ENCODE assay signal across 1 cellular context in the genomic region with DNA sequence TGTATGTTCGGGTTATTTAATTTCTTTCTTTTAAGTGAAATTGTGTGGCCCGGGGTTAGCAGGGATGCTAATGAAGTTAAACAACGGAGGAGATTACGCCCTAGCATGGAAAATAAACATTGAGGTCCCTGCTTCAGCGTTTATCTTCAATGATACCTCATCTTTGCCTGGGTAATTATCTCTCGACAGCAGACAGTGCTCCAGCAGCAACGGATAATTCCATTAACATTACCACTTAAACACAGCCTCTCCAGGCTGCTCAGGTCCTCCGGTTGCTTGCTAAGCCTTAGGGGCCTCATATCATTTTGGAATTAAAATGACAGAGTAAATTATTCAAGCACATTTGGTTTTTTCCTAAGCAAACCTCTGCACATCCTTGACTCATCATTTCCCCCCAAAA.
TF ChIP-seq lines count a peak whose summit lies in the region.

No MANE protein-coding gene starts in this region.

TF ChIP-seq in K562, 482 proteins besides CTCF, POLR2A, EP300 and RAD21 (continued from another document and continues in another):
- TF ChIP-seq, protein P1, sequence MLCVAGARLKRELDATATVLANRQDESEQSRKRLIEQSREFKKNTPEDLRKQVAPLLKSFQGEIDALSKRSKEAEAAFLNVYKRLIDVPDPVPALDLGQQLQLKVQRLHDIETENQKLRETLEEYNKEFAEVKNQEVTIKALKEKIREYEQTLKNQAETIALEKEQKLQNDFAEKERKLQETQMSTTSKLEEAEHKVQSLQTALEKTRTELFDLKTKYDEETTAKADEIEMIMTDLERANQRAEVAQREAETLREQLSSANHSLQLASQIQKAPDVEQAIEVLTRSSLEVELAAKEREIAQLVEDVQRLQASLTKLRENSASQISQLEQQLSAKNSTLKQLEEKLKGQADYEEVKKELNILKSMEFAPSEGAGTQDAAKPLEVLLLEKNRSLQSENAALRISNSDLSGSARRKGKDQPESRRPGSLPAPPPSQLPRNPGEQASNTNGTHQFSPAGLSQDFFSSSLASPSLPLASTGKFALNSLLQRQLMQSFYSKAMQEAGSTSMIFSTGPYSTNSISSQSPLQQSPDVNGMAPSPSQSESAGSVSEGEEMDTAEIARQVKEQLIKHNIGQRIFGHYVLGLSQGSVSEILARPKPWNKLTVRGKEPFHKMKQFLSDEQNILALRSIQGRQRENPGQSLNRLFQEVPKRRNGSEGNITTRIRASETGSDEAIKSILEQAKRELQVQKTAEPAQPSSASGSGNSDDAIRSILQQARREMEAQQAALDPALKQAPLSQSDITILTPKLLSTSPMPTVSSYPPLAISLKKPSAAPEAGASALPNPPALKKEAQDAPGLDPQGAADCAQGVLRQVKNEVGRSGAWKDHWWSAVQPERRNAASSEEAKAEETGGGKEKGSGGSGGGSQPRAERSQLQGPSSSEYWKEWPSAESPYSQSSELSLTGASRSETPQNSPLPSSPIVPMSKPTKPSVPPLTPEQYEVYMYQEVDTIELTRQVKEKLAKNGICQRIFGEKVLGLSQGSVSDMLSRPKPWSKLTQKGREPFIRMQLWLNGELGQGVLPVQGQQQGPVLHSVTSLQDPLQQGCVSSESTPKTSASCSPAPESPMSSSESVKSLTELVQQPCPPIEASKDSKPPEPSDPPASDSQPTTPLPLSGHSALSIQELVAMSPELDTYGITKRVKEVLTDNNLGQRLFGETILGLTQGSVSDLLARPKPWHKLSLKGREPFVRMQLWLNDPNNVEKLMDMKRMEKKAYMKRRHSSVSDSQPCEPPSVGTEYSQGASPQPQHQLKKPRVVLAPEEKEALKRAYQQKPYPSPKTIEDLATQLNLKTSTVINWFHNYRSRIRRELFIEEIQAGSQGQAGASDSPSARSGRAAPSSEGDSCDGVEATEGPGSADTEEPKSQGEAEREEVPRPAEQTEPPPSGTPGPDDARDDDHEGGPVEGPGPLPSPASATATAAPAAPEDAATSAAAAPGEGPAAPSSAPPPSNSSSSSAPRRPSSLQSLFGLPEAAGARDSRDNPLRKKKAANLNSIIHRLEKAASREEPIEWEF (CRISPR knock-in tag; IDR thresholded peaks at IDR 0.05) = no peak
- no peak for TF ChIP-seq ZC3H4 (CRISPR knock-in tag; IDR thresholded peaks at IDR 0.05; ENCODE audit: borderline replicate concordance)
- TF ChIP-seq MIER1 (IDR thresholded peaks at IDR 0.05; ENCODE audit: low read depth) = no peak
- TF ChIP-seq PTRF (tag; IDR thresholded peaks at IDR 0.05) = no peak
- TF ChIP-seq RAD51 (IDR thresholded peaks at IDR 0.05; ENCODE audit: borderline replicate concordance, low read depth) = no peak
- peak; percentile 83 for TF ChIP-seq TAL1 (IDR thresholded peaks at IDR 0.05)
- TF ChIP-seq, protein P2, sequence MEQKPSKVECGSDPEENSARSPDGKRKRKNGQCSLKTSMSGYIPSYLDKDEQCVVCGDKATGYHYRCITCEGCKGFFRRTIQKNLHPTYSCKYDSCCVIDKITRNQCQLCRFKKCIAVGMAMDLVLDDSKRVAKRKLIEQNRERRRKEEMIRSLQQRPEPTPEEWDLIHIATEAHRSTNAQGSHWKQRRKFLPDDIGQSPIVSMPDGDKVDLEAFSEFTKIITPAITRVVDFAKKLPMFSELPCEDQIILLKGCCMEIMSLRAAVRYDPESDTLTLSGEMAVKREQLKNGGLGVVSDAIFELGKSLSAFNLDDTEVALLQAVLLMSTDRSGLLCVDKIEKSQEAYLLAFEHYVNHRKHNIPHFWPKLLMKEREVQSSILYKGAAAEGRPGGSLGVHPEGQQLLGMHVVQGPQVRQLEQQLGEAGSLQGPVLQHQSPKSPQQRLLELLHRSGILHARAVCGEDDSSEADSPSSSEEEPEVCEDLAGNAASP (IDR thresholded peaks at IDR 0.05) = no peak
- TF ChIP-seq KAT8 (IDR thresholded peaks at IDR 0.05; ENCODE audit: low read depth) = no peak
- TF ChIP-seq, protein P3, sequence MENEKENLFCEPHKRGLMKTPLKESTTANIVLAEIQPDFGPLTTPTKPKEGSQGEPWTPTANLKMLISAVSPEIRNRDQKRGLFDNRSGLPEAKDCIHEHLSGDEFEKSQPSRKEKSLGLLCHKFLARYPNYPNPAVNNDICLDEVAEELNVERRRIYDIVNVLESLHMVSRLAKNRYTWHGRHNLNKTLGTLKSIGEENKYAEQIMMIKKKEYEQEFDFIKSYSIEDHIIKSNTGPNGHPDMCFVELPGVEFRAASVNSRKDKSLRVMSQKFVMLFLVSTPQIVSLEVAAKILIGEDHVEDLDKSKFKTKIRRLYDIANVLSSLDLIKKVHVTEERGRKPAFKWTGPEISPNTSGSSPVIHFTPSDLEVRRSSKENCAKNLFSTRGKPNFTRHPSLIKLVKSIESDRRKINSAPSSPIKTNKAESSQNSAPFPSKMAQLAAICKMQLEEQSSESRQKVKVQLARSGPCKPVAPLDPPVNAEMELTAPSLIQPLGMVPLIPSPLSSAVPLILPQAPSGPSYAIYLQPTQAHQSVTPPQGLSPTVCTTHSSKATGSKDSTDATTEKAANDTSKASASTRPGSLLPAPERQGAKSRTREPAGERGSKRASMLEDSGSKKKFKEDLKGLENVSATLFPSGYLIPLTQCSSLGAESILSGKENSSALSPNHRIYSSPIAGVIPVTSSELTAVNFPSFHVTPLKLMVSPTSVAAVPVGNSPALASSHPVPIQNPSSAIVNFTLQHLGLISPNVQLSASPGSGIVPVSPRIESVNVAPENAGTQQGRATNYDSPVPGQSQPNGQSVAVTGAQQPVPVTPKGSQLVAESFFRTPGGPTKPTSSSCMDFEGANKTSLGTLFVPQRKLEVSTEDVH (IDR thresholded peaks at IDR 0.05; ENCODE audit: low read depth, partially characterized antibody) = no peak
- TF ChIP-seq DPF2 (IDR thresholded peaks at IDR 0.05) = peak; percentile 88
- peak; percentile 40 to 88; a peak in 3 of 4 replicates for TF ChIP-seq RCOR1 (IDR thresholded peaks at IDR 0.05; ENCODE audit: borderline replicate concordance in 1 of 2, low read depth in 2 of 2, low read length in 2 of 2)
- TF ChIP-seq DMBX1 (CRISPR knock-in tag; IDR thresholded peaks at IDR 0.05; ENCODE audit: borderline replicate concordance) = no peak
- no peak for TF ChIP-seq ZNF695 (CRISPR knock-in tag; IDR thresholded peaks at IDR 0.05)
- TF ChIP-seq NR4A1 (CRISPR knock-in tag; IDR thresholded peaks at IDR 0.05) = no peak
- TF ChIP-seq NR4A1 (tag; IDR thresholded peaks at IDR 0.05) = no peak
- TF ChIP-seq, protein P4, sequence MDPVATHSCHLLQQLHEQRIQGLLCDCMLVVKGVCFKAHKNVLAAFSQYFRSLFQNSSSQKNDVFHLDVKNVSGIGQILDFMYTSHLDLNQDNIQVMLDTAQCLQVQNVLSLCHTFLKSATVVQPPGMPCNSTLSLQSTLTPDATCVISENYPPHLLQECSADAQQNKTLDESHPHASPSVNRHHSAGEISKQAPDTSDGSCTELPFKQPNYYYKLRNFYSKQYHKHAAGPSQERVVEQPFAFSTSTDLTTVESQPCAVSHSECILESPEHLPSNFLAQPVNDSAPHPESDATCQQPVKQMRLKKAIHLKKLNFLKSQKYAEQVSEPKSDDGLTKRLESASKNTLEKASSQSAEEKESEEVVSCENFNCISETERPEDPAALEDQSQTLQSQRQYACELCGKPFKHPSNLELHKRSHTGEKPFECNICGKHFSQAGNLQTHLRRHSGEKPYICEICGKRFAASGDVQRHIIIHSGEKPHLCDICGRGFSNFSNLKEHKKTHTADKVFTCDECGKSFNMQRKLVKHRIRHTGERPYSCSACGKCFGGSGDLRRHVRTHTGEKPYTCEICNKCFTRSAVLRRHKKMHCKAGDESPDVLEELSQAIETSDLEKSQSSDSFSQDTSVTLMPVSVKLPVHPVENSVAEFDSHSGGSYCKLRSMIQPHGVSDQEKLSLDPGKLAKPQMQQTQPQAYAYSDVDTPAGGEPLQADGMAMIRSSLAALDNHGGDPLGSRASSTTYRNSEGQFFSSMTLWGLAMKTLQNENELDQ (CRISPR knock-in tag; IDR thresholded peaks at IDR 0.05; ENCODE audit: borderline replicate concordance) = no peak
- TF ChIP-seq, protein P5, sequence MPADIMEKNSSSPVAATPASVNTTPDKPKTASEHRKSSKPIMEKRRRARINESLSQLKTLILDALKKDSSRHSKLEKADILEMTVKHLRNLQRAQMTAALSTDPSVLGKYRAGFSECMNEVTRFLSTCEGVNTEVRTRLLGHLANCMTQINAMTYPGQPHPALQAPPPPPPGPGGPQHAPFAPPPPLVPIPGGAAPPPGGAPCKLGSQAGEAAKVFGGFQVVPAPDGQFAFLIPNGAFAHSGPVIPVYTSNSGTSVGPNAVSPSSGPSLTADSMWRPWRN (IDR thresholded peaks at IDR 0.05; ENCODE audit: low read depth) = peak; percentile 52; the same call in 1 of the 2 replicates
- peak; percentile 87 for TF ChIP-seq TEAD4 (IDR thresholded peaks at IDR 0.05; ENCODE audit: low read length)
- no peak for TF ChIP-seq TEAD4 (CRISPR knock-in tag; IDR thresholded peaks at IDR 0.05; ENCODE audit: borderline replicate concordance)
- TF ChIP-seq FOXP1 (CRISPR knock-in tag; IDR thresholded peaks at IDR 0.05) = no peak
- no peak for TF ChIP-seq NFATC3 (IDR thresholded peaks at IDR 0.05)
- no peak for TF ChIP-seq SMAD3 (CRISPR knock-in tag; conservative IDR thresholded peaks at IDR 0.05)
- TF ChIP-seq, protein P6, sequence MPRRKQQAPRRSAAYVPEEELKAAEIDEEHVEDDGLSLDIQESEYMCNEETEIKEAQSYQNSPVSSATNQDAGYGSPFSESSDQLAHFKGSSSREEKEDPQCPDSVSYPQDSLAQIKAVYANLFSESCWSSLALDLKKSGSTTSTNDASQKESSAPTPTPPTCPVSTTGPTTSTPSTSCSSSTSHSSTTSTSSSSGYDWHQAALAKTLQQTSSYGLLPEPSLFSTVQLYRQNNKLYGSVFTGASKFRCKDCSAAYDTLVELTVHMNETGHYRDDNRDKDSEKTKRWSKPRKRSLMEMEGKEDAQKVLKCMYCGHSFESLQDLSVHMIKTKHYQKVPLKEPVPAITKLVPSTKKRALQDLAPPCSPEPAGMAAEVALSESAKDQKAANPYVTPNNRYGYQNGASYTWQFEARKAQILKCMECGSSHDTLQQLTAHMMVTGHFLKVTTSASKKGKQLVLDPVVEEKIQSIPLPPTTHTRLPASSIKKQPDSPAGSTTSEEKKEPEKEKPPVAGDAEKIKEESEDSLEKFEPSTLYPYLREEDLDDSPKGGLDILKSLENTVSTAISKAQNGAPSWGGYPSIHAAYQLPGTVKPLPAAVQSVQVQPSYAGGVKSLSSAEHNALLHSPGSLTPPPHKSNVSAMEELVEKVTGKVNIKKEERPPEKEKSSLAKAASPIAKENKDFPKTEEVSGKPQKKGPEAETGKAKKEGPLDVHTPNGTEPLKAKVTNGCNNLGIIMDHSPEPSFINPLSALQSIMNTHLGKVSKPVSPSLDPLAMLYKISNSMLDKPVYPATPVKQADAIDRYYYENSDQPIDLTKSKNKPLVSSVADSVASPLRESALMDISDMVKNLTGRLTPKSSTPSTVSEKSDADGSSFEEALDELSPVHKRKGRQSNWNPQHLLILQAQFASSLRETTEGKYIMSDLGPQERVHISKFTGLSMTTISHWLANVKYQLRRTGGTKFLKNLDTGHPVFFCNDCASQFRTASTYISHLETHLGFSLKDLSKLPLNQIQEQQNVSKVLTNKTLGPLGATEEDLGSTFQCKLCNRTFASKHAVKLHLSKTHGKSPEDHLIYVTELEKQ (CRISPR knock-in tag; IDR thresholded peaks at IDR 0.05) = no peak
- TF ChIP-seq, protein P7, sequence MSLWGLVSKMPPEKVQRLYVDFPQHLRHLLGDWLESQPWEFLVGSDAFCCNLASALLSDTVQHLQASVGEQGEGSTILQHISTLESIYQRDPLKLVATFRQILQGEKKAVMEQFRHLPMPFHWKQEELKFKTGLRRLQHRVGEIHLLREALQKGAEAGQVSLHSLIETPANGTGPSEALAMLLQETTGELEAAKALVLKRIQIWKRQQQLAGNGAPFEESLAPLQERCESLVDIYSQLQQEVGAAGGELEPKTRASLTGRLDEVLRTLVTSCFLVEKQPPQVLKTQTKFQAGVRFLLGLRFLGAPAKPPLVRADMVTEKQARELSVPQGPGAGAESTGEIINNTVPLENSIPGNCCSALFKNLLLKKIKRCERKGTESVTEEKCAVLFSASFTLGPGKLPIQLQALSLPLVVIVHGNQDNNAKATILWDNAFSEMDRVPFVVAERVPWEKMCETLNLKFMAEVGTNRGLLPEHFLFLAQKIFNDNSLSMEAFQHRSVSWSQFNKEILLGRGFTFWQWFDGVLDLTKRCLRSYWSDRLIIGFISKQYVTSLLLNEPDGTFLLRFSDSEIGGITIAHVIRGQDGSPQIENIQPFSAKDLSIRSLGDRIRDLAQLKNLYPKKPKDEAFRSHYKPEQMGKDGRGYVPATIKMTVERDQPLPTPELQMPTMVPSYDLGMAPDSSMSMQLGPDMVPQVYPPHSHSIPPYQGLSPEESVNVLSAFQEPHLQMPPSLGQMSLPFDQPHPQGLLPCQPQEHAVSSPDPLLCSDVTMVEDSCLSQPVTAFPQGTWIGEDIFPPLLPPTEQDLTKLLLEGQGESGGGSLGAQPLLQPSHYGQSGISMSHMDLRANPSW (CRISPR knock-in tag; IDR thresholded peaks at IDR 0.05) = no peak
- no peak for TF ChIP-seq ZNF436 (CRISPR knock-in tag; IDR thresholded peaks at IDR 0.05)
- no peak for TF ChIP-seq ZNF239 (CRISPR knock-in tag; IDR thresholded peaks at IDR 0.05)
- TF ChIP-seq EP400 (IDR thresholded peaks at IDR 0.05) = no peak
- TF ChIP-seq ZNF12 (CRISPR knock-in tag; IDR thresholded peaks at IDR 0.05) = no peak
- no peak for TF ChIP-seq U2AF2 (optimal IDR thresholded peaks at IDR 0.05; ENCODE audit: low read depth, low read length)
- no peak for TF ChIP-seq ZNF717 (CRISPR knock-in tag; IDR thresholded peaks at IDR 0.05)
- TF ChIP-seq SMARCE1 (IDR thresholded peaks at IDR 0.05) = peak; percentile 67
- no peak for TF ChIP-seq ZNF507 (tag; conservative IDR thresholded peaks at IDR 0.05)
- TF ChIP-seq SRSF1 (IDR thresholded peaks at IDR 0.05; ENCODE audit: low read depth, low read length) = no peak
- no peak for TF ChIP-seq ZNF445 (CRISPR knock-in tag; IDR thresholded peaks at IDR 0.05; ENCODE audit: low read depth)
- TF ChIP-seq PPARD (CRISPR knock-in tag; IDR thresholded peaks at IDR 0.05) = no peak
- no peak for TF ChIP-seq FOXA1 (IDR thresholded peaks at IDR 0.05; ENCODE audit: borderline replicate concordance)
- TF ChIP-seq ZNF644 (tag; IDR thresholded peaks at IDR 0.05; ENCODE audit: low read depth) = no peak
- peak; percentile 88 for TF ChIP-seq CBFA2T3 (IDR thresholded peaks at IDR 0.05)
- TF ChIP-seq, protein P8, sequence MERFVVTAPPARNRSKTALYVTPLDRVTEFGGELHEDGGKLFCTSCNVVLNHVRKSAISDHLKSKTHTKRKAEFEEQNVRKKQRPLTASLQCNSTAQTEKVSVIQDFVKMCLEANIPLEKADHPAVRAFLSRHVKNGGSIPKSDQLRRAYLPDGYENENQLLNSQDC (CRISPR knock-in tag; IDR thresholded peaks at IDR 0.05) = no peak
- TF ChIP-seq, protein P9, sequence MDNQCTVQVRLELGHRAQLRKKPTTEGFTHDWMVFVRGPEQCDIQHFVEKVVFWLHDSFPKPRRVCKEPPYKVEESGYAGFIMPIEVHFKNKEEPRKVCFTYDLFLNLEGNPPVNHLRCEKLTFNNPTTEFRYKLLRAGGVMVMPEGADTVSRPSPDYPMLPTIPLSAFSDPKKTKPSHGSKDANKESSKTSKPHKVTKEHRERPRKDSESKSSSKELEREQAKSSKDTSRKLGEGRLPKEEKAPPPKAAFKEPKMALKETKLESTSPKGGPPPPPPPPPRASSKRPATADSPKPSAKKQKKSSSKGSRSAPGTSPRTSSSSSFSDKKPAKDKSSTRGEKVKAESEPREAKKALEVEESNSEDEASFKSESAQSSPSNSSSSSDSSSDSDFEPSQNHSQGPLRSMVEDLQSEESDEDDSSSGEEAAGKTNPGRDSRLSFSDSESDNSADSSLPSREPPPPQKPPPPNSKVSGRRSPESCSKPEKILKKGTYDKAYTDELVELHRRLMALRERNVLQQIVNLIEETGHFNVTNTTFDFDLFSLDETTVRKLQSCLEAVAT (IDR thresholded peaks at IDR 0.05) = no peak
- no peak for TF ChIP-seq MED1 (CRISPR knock-in tag; IDR thresholded peaks at IDR 0.05; ENCODE audit: borderline replicate concordance)
- TF ChIP-seq ATF7 (IDR thresholded peaks at IDR 0.05) = peak; percentile 44; the same call in 1 of the 2 replicates
- TF ChIP-seq SMC3 (conservative IDR thresholded peaks at IDR 0.05; ENCODE audit: insufficient read depth, low read depth, low read length) = no peak
- TF ChIP-seq CBFB (CRISPR knock-in tag; IDR thresholded peaks at IDR 0.05) = no peak
